ENCODE assay signal across 15 cellular contexts in genomic region chr5:5481206-5481605, GRCh38. TPM values are rescaled to one million over a fixed set of nuclear protein-coding genes. Genes with fewer than 3 reads are reported as not detected.
DNase-seq lines count a peak whose midpoint lies in the region; ATAC-seq, FAIRE-seq and TF ChIP-seq lines count a peak whose summit lies in the region.
"Had no signal": no experiment of that assay in that cellular context is flagged by ENCODE, and none has a peak within 500 bp of the region (broad histone marks: within the 10 kb centered on the region; RNA-seq: fewer than 3 reads in every experiment).

No MANE protein-coding gene starts in this region.

- no peak for FAIRE-seq in kidney (lab: Jason Lieb, UNC)

- H3K9ac ChIP-seq in kidney (ENCODE audit: low read length in 2 of 2) = no peak overlapping the region

- H3K4me1 ChIP-seq in aorta (ENCODE audit: control insufficient read depth in 1 of 2, insufficient read depth in 2 of 2, low read length in 2 of 2) (no peaks in the 10 kb centered on the region), kidney (ENCODE audit: control insufficient read depth in 1 of 2, insufficient read depth in 1 of 2, low read depth in 1 of 2, low read length in 2 of 2) (peaks cover 0 to 15% of the 10 kb centered on the region in 2 donors)
- H3K4me1 ChIP-seq: ascending aorta had no signal

- H3K27me3 Mint-ChIP-seq in activated naive CD4-positive, alpha-beta T cell treated with anti-CD3 and anti-CD28 coated beads, Interleukin-2, amount 50 U/mL, for 24 hours = no peaks in the 10 kb centered on the region
- no peaks in the 10 kb centered on the region for H3K27me3 Mint-ChIP-seq in activated T-helper 2 cell treated with anti-CD3 and anti-CD28 coated beads, Interferon-gamma antibody, Interleukin-2, Interleukin-4, amounts not matched to agents 10 μg/mL and 5 μg/mL and 100 μg/mL, durations not matched to agents 14 hours and 24 hours and 36 hours (ENCODE audit: low read depth)

- no peaks in the 10 kb centered on the region for H3K9me3 Mint-ChIP-seq in activated naive CD4-positive, alpha-beta T cell treated with anti-CD3 and anti-CD28 coated beads, Interleukin-2, amount 50 U/mL, for 24 hours
- no peaks in the 10 kb centered on the region for H3K9me3 Mint-ChIP-seq in activated naive CD4-positive, alpha-beta T cell treated with anti-CD3 and anti-CD28 coated beads, Interleukin-2, amount 50 U/mL, for 72 hours
- peaks cover 5% of the 10 kb centered on the region for H3K9me3 Mint-ChIP-seq in activated T-helper 2 cell treated with anti-CD3 and anti-CD28 coated beads, Interferon-gamma antibody, Interleukin-2, Interleukin-4, amounts not matched to agents 10 μg/mL and 5 μg/mL and 100 μg/mL, durations not matched to agents 14 hours and 24 hours and 36 hours

- WGBS in aorta, 2 donors = 88% methylated on average over 3 of the region's 3 CpGs

- H3K27ac Mint-ChIP-seq in activated naive CD4-positive, alpha-beta T cell treated with anti-CD3 and anti-CD28 coated beads, Interleukin-2, amount 50 U/mL, for 24 hours = peak overlapping the region; percentile 81
- H3K27ac Mint-ChIP-seq in activated naive CD4-positive, alpha-beta T cell treated with anti-CD3 and anti-CD28 coated beads, Interleukin-2, amount 50 U/mL, for 72 hours = no peak overlapping the region
- peak overlapping the region; percentile 57 for H3K27ac Mint-ChIP-seq in activated T-helper 2 cell treated with anti-CD3 and anti-CD28 coated beads, Interferon-gamma antibody, Interleukin-2, Interleukin-4, amounts not matched to agents 10 μg/mL and 5 μg/mL and 100 μg/mL, durations not matched to agents 14 hours and 24 hours and 36 hours

- no peak overlapping the region for H3K27ac ChIP-seq in aorta (ENCODE audit: low read depth in 1 of 2, low read length in 2 of 2)
- no peak overlapping the region for H3K27ac ChIP-seq in kidney (ENCODE audit: low read depth in 2 of 2, low read length in 2 of 2)
- H3K27ac ChIP-seq: ascending aorta, dorsolateral prefrontal cortex had no signal

- no peak for TF ChIP-seq CTCF in kidney (IDR thresholded peaks at IDR 0.05; ENCODE audit: borderline replicate concordance, extremely low read depth, insufficient read depth)

- H3K4me3 ChIP-seq in aorta (ENCODE audit: low read length in 2 of 2) (no peak overlapping the region), kidney (ENCODE audit: low read length in 2 of 2) (no peak overlapping the region)
- H3K4me3 ChIP-seq: ascending aorta, dorsolateral prefrontal cortex had no signal

- ATAC-seq in activated naive CD4-positive, alpha-beta T cell treated with anti-CD3 and anti-CD28 coated beads, Interleukin-2, amount 50 U/mL, for 72 hours = no peak
- peak; percentile 76 for ATAC-seq in HG03521 (IDR thresholded peaks at IDR 0.05; ENCODE audit: unreplicated experiment)
- ATAC-seq in GM18870 (IDR thresholded peaks at IDR 0.05; ENCODE audit: unreplicated experiment) = no peak
- no peak for ATAC-seq in aorta (ENCODE audit: low FRiP score)

- no peaks in the 10 kb centered on the region for H3K9me3 ChIP-seq in aorta (ENCODE audit: control insufficient read depth, low read length)
- no peaks in the 10 kb centered on the region for H3K9me3 ChIP-seq in kidney (ENCODE audit: control insufficient read depth in 1 of 2, low read length in 2 of 2)
- H3K9me3 ChIP-seq: ascending aorta had no signal

- peak overlapping the region; percentile 55 for H3K4me3 Mint-ChIP-seq in activated naive CD4-positive, alpha-beta T cell treated with anti-CD3 and anti-CD28 coated beads, Interleukin-2, amount 50 U/mL, for 24 hours
- peak overlapping the region; percentile 9 for H3K4me3 Mint-ChIP-seq in activated T-helper 2 cell treated with anti-CD3 and anti-CD28 coated beads, Interferon-gamma antibody, Interleukin-2, Interleukin-4, amounts not matched to agents 10 μg/mL and 5 μg/mL and 100 μg/mL, durations not matched to agents 14 hours and 24 hours and 36 hours (ENCODE audit: low read depth)

- H3K36me3 ChIP-seq in aorta (ENCODE audit: control insufficient read depth in 1 of 2, insufficient read depth in 2 of 2, low read length in 1 of 2) (peaks cover 5 to 8% of the 10 kb centered on the region in 2 donors), kidney (ENCODE audit: control insufficient read depth in 1 of 2, insufficient read depth in 2 of 2, low read length in 2 of 2) (peaks cover 4 to 5% of the 10 kb centered on the region in 2 donors)

- DNase-seq in activated naive CD4-positive, alpha-beta T cell treated with anti-CD3 and anti-CD28 coated beads, Interleukin-2, amount 50 U/mL, for 72 hours (ENCODE audit: low spot score in 2 of 2) = no peak
- no peak for DNase-seq in activated T-helper 2 cell treated with anti-CD3 and anti-CD28 coated beads, Interferon-gamma antibody, Interleukin-2, Interleukin-4, amounts not matched to agents 10 μg/mL and 5 μg/mL and 100 μg/mL, durations not matched to agents 14 hours and 24 hours and 36 hours (ENCODE audit: low spot score)
- DNase-seq in NAMALWA (ENCODE audit: low spot score) (no peak), aorta (no peak), kidney (no peak)
- DNase-seq: activated CD8-positive, alpha-beta memory T cell treated with anti-CD3 and anti-CD28 coated beads for 24 hours; DMS 273 treated with DMSO at 0.1 percent for 48 hours; dorsolateral prefrontal cortex; H7; NCI-H1694 treated with DMSO at 0.1 percent for 48 hours; T1000 had no signal

- intact Hi-C loops in activated T-helper 2 cell treated with anti-CD3 and anti-CD28 coated beads, Interferon-gamma antibody, Interleukin-2, Interleukin-4, amounts not matched to agents 10 μg/mL and 5 μg/mL and 100 μg/mL, durations not matched to agents 14 hours and 24 hours and 36 hours (cut with micrococcal nuclease) = loop anchor here (5.0 kb wide), 1 partner anchor 59 kb away; the partner anchor contains the start of gene ICE1
- intact Hi-C loops in aorta (cut with DNase I) (no loop called here), kidney (cut with DNase I) (no loop called here)

- peaks cover 31% of the 10 kb centered on the region for H3K4me1 Mint-ChIP-seq in activated naive CD4-positive, alpha-beta T cell treated with anti-CD3 and anti-CD28 coated beads, Interleukin-2, amount 50 U/mL, for 24 hours
- H3K4me1 Mint-ChIP-seq in activated T-helper 2 cell treated with anti-CD3 and anti-CD28 coated beads, Interferon-gamma antibody, Interleukin-2, Interleukin-4, amounts not matched to agents 10 μg/mL and 5 μg/mL and 100 μg/mL, durations not matched to agents 14 hours and 24 hours and 36 hours (ENCODE audit: low read depth) = peaks cover 18% of the 10 kb centered on the region

- H3K27me3 ChIP-seq in aorta (ENCODE audit: control insufficient read depth in 1 of 2, insufficient read depth in 2 of 2, low read length in 1 of 2) = no peaks in the 10 kb centered on the region
- H3K27me3 ChIP-seq: ascending aorta, dorsolateral prefrontal cortex had no signal

- peaks cover 18% of the 10 kb centered on the region for H3K36me3 Mint-ChIP-seq in activated naive CD4-positive, alpha-beta T cell treated with anti-CD3 and anti-CD28 coated beads, Interleukin-2, amount 50 U/mL, for 24 hours
- peaks cover 23 to 33% of the 10 kb centered on the region in 2 donors for H3K36me3 Mint-ChIP-seq in activated naive CD4-positive, alpha-beta T cell treated with anti-CD3 and anti-CD28 coated beads, Interleukin-2, amount 50 U/mL, for 72 hours
- H3K36me3 Mint-ChIP-seq in activated T-helper 2 cell treated with anti-CD3 and anti-CD28 coated beads, Interferon-gamma antibody, Interleukin-2, Interleukin-4, amounts not matched to agents 10 μg/mL and 5 μg/mL and 100 μg/mL, durations not matched to agents 14 hours and 24 hours and 36 hours (ENCODE audit: low read depth) = peaks cover 53% of the 10 kb centered on the region

RNA-seq across cellular contexts. Expression of gene ICE1, which starts 58.7 kb away (rescaled TPM):
- 10 to 100 TPM; 19.2 to 24.9 TPM for total RNA-seq in activated naive CD4-positive, alpha-beta T cell treated with anti-CD3 and anti-CD28 coated beads, Interleukin-2, amount 50 U/mL, for 72 hours
- 31.8 and 33.9 TPM in 2 replicates for total RNA-seq in activated T-helper 2 cell treated with anti-CD3 and anti-CD28 coated beads, Interferon-gamma antibody, Interleukin-2, Interleukin-4, amounts not matched to agents 10 μg/mL and 5 μg/mL and 100 μg/mL, durations not matched to agents 14 hours and 24 hours and 36 hours
- 10 to 100 TPM; 28.8 to 35.0 TPM for total RNA-seq in aorta
- polyA plus RNA-seq in aorta = 1 to 10 TPM; 3.8 to 8.0 TPM
- 32.8 TPM for total RNA-seq in kidney
- polyA plus RNA-seq in kidney (ENCODE audit: insufficient read depth, low read depth, low replicate concordance) = 6.7 TPM

Comparison
In these comparisons a context has a peak if more than half of its experiments do, and no peak if none do; other contexts are left out.
1. H3K27ac Mint-ChIP-seq: peak in activated naive CD4-positive, alpha-beta T cell treated with anti-CD3 and anti-CD28 coated beads, Interleukin-2, amount 50 U/mL, for 24 hours (single experiment) and activated T-helper 2 cell treated with anti-CD3 and anti-CD28 coated beads, Interferon-gamma antibody, Interleukin-2, Interleukin-4, amounts not matched to agents 10 μg/mL and 5 μg/mL and 100 μg/mL, durations not matched to agents 14 hours and 24 hours and 36 hours (single experiment); none in activated naive CD4-positive, alpha-beta T cell treated with anti-CD3 and anti-CD28 coated beads, Interleukin-2, amount 50 U/mL, for 72 hours (0 of 2).